ENCODE assay signal across 22 cellular contexts in genomic region chr17:58387834-58388233, GRCh38. TPM values are rescaled to one million over a fixed set of nuclear protein-coding genes. Genes with fewer than 3 reads are reported as not detected.
DNase-seq lines count a peak whose midpoint lies in the region; ATAC-seq and TF ChIP-seq lines count a peak whose summit lies in the region.
"Had no signal": no experiment of that assay in that cellular context is flagged by ENCODE, and none has a peak within 500 bp of the region (broad histone marks: within the 10 kb centered on the region; RNA-seq: fewer than 3 reads in every experiment).

No MANE protein-coding gene starts in this region.

- H3K27ac Mint-ChIP-seq in Caco-2 (ENCODE audit: unreplicated experiment), result peak overlapping the region; percentile 48
- H3K27ac Mint-ChIP-seq: CD4-positive, CD25-positive, alpha-beta regulatory T cell; dendritic cell treated with granulocyte-macrophage colony-stimulating factor and Interleukin-4, amounts not matched to agents 40 ng/mL and 50 ng/mL, for 4 days had no signal

- H3K27me3 Mint-ChIP-seq in Caco-2 (ENCODE audit: insufficient read depth, unreplicated experiment), result no peaks in the 10 kb centered on the region
- H3K27me3 Mint-ChIP-seq: CD4-positive, CD25-positive, alpha-beta regulatory T cell had no signal

- H3K9me3 ChIP-seq in Caco-2 (no peaks in the 10 kb centered on the region), Peyer's patch (no peaks in the 10 kb centered on the region), mucosa of descending colon (no peaks in the 10 kb centered on the region), adrenal gland (replicated peaks in 1 of 3) (no peaks in the 10 kb centered on the region)
- H3K9me3 ChIP-seq: SJCRH30, tibial artery had no signal

- H3K4me3 Mint-ChIP-seq in Caco-2 (ENCODE audit: unreplicated experiment), result peak overlapping the region; percentile 4
- H3K4me3 Mint-ChIP-seq: CD4-positive, CD25-positive, alpha-beta regulatory T cell; dendritic cell treated with granulocyte-macrophage colony-stimulating factor and Interleukin-4, amounts not matched to agents 40 ng/mL and 50 ng/mL, for 4 days; immature natural killer cell; neural crest cell had no signal

- DNase-seq in SIG-M5 treated with dmso at 0.1 percent for 504 hours (lab: John Stamatoyannopoulos, UW; ENCODE audit: unreplicated experiment) (peak; percentile 65), SIG-M5 (lab: John Stamatoyannopoulos, UW) (no peak), Caco-2 (peak; percentile 59 to 62), Peyer's patch (peak in 2 of 3 donors; percentile 50 to 69), mucosa of descending colon (peak in 2 of 3 donors; percentile 31 to 77), adrenal gland (no peak), nucleus accumbens (lab: John Stamatoyannopoulos, UW) (no peak)
- DNase-seq: activated CD4-positive, alpha-beta T cell treated with anti-CD3 and anti-CD28 coated beads, Interleukin-2, amount 50 U/mL, for 1 hour; activated effector memory CD4-positive, alpha-beta T cell treated with anti-CD3 and anti-CD28 coated beads, Interleukin-2, amount 50 U/mL, for 16 hours; CD4-positive, CD25-positive, alpha-beta regulatory T cell; immature natural killer cell; NCI-H1048; retina; SJCRH30; T1000; tibial artery had no signal

- H3K27me3 ChIP-seq in Caco-2 (replicated peaks; ENCODE audit: control insufficient read depth, insufficient read depth, low read length) (no peaks in the 10 kb centered on the region), Peyer's patch (no peaks in the 10 kb centered on the region), adrenal gland (no peaks in the 10 kb centered on the region)

- TF ChIP-seq POLR2A in Peyer's patch (IDR thresholded peaks at IDR 0.05) (no peak), adrenal gland (IDR thresholded peaks at IDR 0.05) (no peak)

- TF ChIP-seq CTCF in Caco-2 (IDR thresholded peaks at IDR 0.05; ENCODE audit: insufficient read depth in 1 of 2, low read depth in 1 of 2, low read length in 1 of 2, severe bottlenecking in 1 of 2, unreplicated experiment in 1 of 2) (no peak), Peyer's patch (IDR thresholded peaks at IDR 0.05) (no peak), mucosa of descending colon (IDR thresholded peaks at IDR 0.05) (no peak), adrenal gland (IDR thresholded peaks at IDR 0.05) (no peak)

- intact Hi-C loops in Caco-2 (cut with micrococcal nuclease; ENCODE audit: unreplicated experiment) (no loop called here), mucosa of descending colon (cut with DNase I, micrococcal nuclease) (no loop called here), adrenal gland (cut with DNase I) (no loop called here)

- H3K4me1 Mint-ChIP-seq in Caco-2 (ENCODE audit: low read depth, unreplicated experiment), result peaks cover 73% of the 10 kb centered on the region

- H3K4me1 ChIP-seq in Caco-2 (peaks cover 96% of the 10 kb centered on the region), Peyer's patch (peaks cover 0 to 49% (median 1%) of the 10 kb centered on the region in 4 donors), mucosa of descending colon (ENCODE audit: low read depth) (peaks cover 37% of the 10 kb centered on the region), adrenal gland (replicated peaks in 1 of 2) (peaks cover 13 to 36% of the 10 kb centered on the region in 2 donors)
- H3K4me1 ChIP-seq: tibial artery had no signal

- H3K27ac ChIP-seq in Peyer's patch (peak overlapping the region in 3 of 4 donors; percentile 8 to 75 (median 37)), adrenal gland (no peak overlapping the region)
- H3K27ac ChIP-seq: SJCRH30, tibial artery had no signal

- no TSS peak for BruUV-seq in Caco-2 (replicated peaks; lab: Mats Ljungman, UMichigan)

- H3K9me3 Mint-ChIP-seq in Caco-2 (ENCODE audit: unreplicated experiment), result no peaks in the 10 kb centered on the region
- H3K9me3 Mint-ChIP-seq: dendritic cell treated with granulocyte-macrophage colony-stimulating factor and Interleukin-4, amounts not matched to agents 40 ng/mL and 50 ng/mL, for 4 days; immature natural killer cell; neural crest cell had no signal

- no peak overlapping the region for H3K4me3 ChIP-seq in Caco-2 (ENCODE audit: low read depth, low read length)
- H3K4me3 ChIP-seq in Peyer's patch, result no peak overlapping the region
- H3K4me3 ChIP-seq in mucosa of descending colon, result no peak overlapping the region
- H3K4me3 ChIP-seq in adrenal gland, result no peak overlapping the region
- H3K4me3 ChIP-seq: GM12878, SJCRH30, tibial artery had no signal

- POLR2A ChIA-PET in Caco-2 (lab: Charles Lee), result no interaction called here

- WGBS in adrenal gland, 4 donors, result 88 to 94% (median 90%) methylated on average over 1 of the region's 1 CpG

- CTCF ChIA-PET in Caco-2 (lab: Charles Lee), result interaction anchor here (0.6 kb wide), 1 partner anchor 22 kb away, joined by 3 read pairs; no protein-coding TSS in a partner anchor

- peaks cover 69% of the 10 kb centered on the region for H3K36me3 Mint-ChIP-seq in Caco-2 (ENCODE audit: insufficient read depth, unreplicated experiment)

- H3K36me3 ChIP-seq in Caco-2 (ENCODE audit: control insufficient read depth, insufficient read depth, low read length), result peaks cover 2% of the 10 kb centered on the region; the same call in 1 of the 2 replicates
- no peaks in the 10 kb centered on the region for H3K36me3 ChIP-seq in Peyer's patch
- no peaks in the 10 kb centered on the region for H3K36me3 ChIP-seq in mucosa of descending colon (ENCODE audit: low read depth)
- no peaks in the 10 kb centered on the region for H3K36me3 ChIP-seq in adrenal gland (replicated peaks in 1 of 2)
- H3K36me3 ChIP-seq: SJCRH30, tibial artery had no signal

- ATAC-seq in mucosa of descending colon, result peak; percentile 91
- no peak for ATAC-seq in HG02763 (IDR thresholded peaks at IDR 0.05; ENCODE audit: unreplicated experiment)
- ATAC-seq: GM12878 had no signal

RNA-seq across cellular contexts. Expression of gene RNF43, which starts 29.5 kb away (rescaled TPM):
- total RNA-seq in Caco-2 (2022) (84.2 and 87.1 TPM in 2 replicates), Peyer's patch (100 to 1,000 TPM in 2 of 4 donors, 10 to 100 TPM in 2; 46.9 to 104 (median 85.4) TPM), mucosa of descending colon (10 to 100 TPM; 24.2 to 68.5 (median 37.7) TPM), adrenal gland (10 to 100 TPM; 10.5 to 30.8 (median 18.5) TPM)
- polyA plus RNA-seq in adrenal gland, result 1 to 10 TPM; 5.9 to 9.8 (median 7.5) TPM
- total RNA-seq: glomerular endothelial cell, SJCRH30 had no signal

RNA-seq across cellular contexts. Expression of gene SUPT4H1, which starts 35.8 kb away (rescaled TPM):
- total RNA-seq in Caco-2 (2022) (70.9 and 71.4 TPM in 2 replicates), Peyer's patch (10 to 100 TPM; 31.9 to 56.1 (median 47.9) TPM), mucosa of descending colon (10 to 100 TPM; 57.9 to 79.5 (median 68.9) TPM), adrenal gland (100 to 1,000 TPM in 2 of 8 donors, 10 to 100 TPM in 6; 65.5 to 118 (median 90.3) TPM)
- 100 to 1,000 TPM in 1 of 3 donors, 10 to 100 TPM in 2; 58.6 to 178 (median 60.8) TPM for polyA plus RNA-seq in adrenal gland

RNA-seq across cellular contexts. Expression of gene TSPOAP1, which starts 59.2 kb away (rescaled TPM):
- 6.0 and 7.4 TPM in 2 replicates for total RNA-seq in Caco-2 (2022)
- 10 to 100 TPM in 2 of 4 donors, 1 to 10 TPM in 2; 9.1 to 11.9 (median 10.4) TPM for total RNA-seq in Peyer's patch
- total RNA-seq in mucosa of descending colon, result 10 to 100 TPM in 1 of 3 donors, 1 to 10 TPM in 2; 5.3 to 27.7 (median 8.3) TPM
- total RNA-seq in adrenal gland, result 10 to 100 TPM in 7 of 8 donors, 1 to 10 TPM in 1; 7.1 to 57.8 (median 22.3) TPM
- 100 to 1,000 TPM in 1 of 3 donors, 10 to 100 TPM in 1, 1 to 10 TPM in 1; 4.7 to 140 (median 96.6) TPM for polyA plus RNA-seq in adrenal gland
- total RNA-seq: H4 had no signal

Comparison
In these comparisons a context has a peak if more than half of its experiments do, and no peak if none do; other contexts are left out.
1. DNase-seq: peak in SIG-M5 treated with dmso at 0.1 percent for 504 hours (single experiment), Caco-2 (2 of 2), Peyer's patch (2 of 3) and mucosa of descending colon (2 of 3); none in SIG-M5 (single experiment), adrenal gland (0 of 7) and nucleus accumbens (0 of 56).
2. H3K27ac ChIP-seq: peak in Peyer's patch (3 of 4); none in adrenal gland (0 of 5).